9 cellular contexts compared by ENCODE assay signal in the genomic region with DNA sequence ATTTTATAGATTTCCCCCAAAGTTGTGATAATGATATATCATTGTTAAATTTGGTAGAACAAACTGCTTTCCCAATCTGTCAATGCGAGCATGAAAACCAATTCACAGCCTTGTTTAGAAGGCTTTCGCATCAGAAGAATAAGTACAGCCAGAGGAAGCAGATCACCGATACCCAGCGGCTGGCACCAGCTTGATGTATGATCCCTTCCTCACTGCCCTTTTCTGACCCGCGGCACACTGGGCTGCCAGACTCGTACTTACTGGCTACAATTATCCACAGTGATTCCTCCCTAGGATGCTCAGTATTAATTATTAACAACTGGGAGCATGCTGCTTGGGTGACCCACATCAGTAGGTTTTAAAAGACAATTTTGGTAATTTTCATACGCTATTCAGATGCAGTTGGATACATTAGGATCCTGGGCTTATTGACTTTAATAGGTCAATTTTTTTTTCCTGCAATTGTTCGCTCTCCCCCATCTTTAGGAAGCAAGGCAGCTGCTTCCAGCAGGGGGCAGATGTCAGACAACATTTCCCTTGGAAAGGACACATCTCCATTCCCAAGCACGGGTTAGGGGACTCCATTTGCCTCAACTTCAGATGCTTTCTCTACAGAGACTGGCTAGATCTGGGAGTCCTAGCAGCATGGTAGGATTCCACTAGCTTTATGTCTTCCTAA.
DNase-seq lines count a peak whose midpoint lies in the region; ATAC-seq and TF ChIP-seq lines count a peak whose summit lies in the region.
"Had no signal": no experiment of that assay in that cellular context is flagged by ENCODE, and none has a peak within 500 bp of the region (broad histone marks: within the 10 kb centered on the region; RNA-seq: fewer than 3 reads in every experiment).

No MANE protein-coding gene starts in this region.

- H3K4me1 Mint-ChIP-seq in activated naive CD4-positive, alpha-beta T cell treated with anti-CD3 and anti-CD28 coated beads for 36 hours (ENCODE audit: low read depth): no peaks in the 10 kb centered on the region

- DNase-seq in activated naive CD4-positive, alpha-beta T cell treated with anti-CD3 and anti-CD28 coated beads for 36 hours: peak; percentile 8
- no peak for DNase-seq in activated naive CD4-positive, alpha-beta T cell (lab: John Stamatoyannopoulos, UW)
- DNase-seq in PC-3 (peak; percentile 43), head of caudate nucleus (peak in 41 of 42 donors; percentile 36 to 87 (median 67)), tibial artery (peak in 1 of 2 donors; percentile 24), amniotic stem cell (lab: John Stamatoyannopoulos, UW) (no peak)
- DNase-seq: cortex of kidney had no signal

- no peaks in the 10 kb centered on the region for H3K79me2 ChIP-seq in PC-3 (ENCODE audit: low read length)

- TF ChIP-seq CTCF in PC-3 (conservative IDR thresholded peaks at IDR 0.05; ENCODE audit: low read depth, low read length): peak; percentile 56
- TF ChIP-seq CTCF in tibial artery (IDR thresholded peaks at IDR 0.05): peak; percentile 23 to 36

- H3K9me2 ChIP-seq in PC-3 (replicated peaks; ENCODE audit: low read length): no peaks in the 10 kb centered on the region

- H3K36me3 ChIP-seq in PC-3 (ENCODE audit: low read depth, low read length): no peaks in the 10 kb centered on the region
- H3K36me3 ChIP-seq in tibial artery: no peaks in the 10 kb centered on the region

- H4K20me1 ChIP-seq in PC-3 (ENCODE audit: low read length): no peaks in the 10 kb centered on the region

- no peaks in the 10 kb centered on the region for H3K9me3 ChIP-seq in PC-3 (ENCODE audit: low read length)
- no peaks in the 10 kb centered on the region for H3K9me3 ChIP-seq in tibial artery

- intact Hi-C loops in activated naive CD4-positive, alpha-beta T cell treated with anti-CD3 and anti-CD28 coated beads for 36 hours (cut with micrococcal nuclease): no loop called here
- intact Hi-C loops in PC-3 (cut with micrococcal nuclease) (no loop called here), head of caudate nucleus (cut with DNase I) (loop anchor here (10.0 kb wide), 1 partner anchor 131 kb away; no protein-coding TSS in a partner anchor), tibial artery (cut with DNase I; ENCODE audit: low total_unique reads) (no loop called here)

- no peak overlapping the region for H3K9ac ChIP-seq in PC-3 (ENCODE audit: low read length)

- H3K27ac ChIP-seq in PC-3 (ENCODE audit: low read length) (no peak overlapping the region), tibial artery (no peak overlapping the region)

- ATAC-seq in PC-3: no peak
- ATAC-seq in GM18909 (IDR thresholded peaks at IDR 0.05; ENCODE audit: poor library complexity, unreplicated experiment): no peak
- ATAC-seq in GM19324 (IDR thresholded peaks at IDR 0.05; ENCODE audit: low FRiP score, unreplicated experiment): no peak

- H2AFZ ChIP-seq in PC-3 (ENCODE audit: low read length): no peak overlapping the region

- H3K36me3 Mint-ChIP-seq in activated naive CD4-positive, alpha-beta T cell treated with anti-CD3 and anti-CD28 coated beads for 36 hours (ENCODE audit: low read depth): no peaks in the 10 kb centered on the region

- no peak overlapping the region for H3K4me3 ChIP-seq in PC-3 (ENCODE audit: low read length)
- no peak overlapping the region for H3K4me3 ChIP-seq in tibial artery

- peaks cover 3% of the 10 kb centered on the region for H3K27me3 Mint-ChIP-seq in activated naive CD4-positive, alpha-beta T cell treated with anti-CD3 and anti-CD28 coated beads for 36 hours (ENCODE audit: low read depth)

- CTCF ChIA-PET in activated naive CD4-positive, alpha-beta T cell treated with anti-CD3 and anti-CD28 coated beads for 36 hours (lab: Charles Lee): no interaction called here
- CTCF ChIA-PET in PC-3 (lab: Charles Lee): no interaction called here

- H3K4me1 ChIP-seq in PC-3 (ENCODE audit: insufficient read depth, low read length) (no peaks in the 10 kb centered on the region), tibial artery (peaks cover 0 to 28% (median 11%) of the 10 kb centered on the region in 4 donors)

- H3K27ac Mint-ChIP-seq in activated naive CD4-positive, alpha-beta T cell treated with anti-CD3 and anti-CD28 coated beads for 36 hours: no peak overlapping the region

- peaks cover 1% of the 10 kb centered on the region for H3K9me3 Mint-ChIP-seq in activated naive CD4-positive, alpha-beta T cell treated with anti-CD3 and anti-CD28 coated beads for 36 hours

- H3K27me3 ChIP-seq in PC-3 (ENCODE audit: low read length) (peaks cover 26% of the 10 kb centered on the region; the same call in 1 of the 2 replicates), tibial artery (no peaks in the 10 kb centered on the region)

- H3F3A ChIP-seq in PC-3 (ENCODE audit: low read length, unreplicated experiment): no peaks in the 10 kb centered on the region

- BruUV-seq in PC-3 (replicated peaks; lab: Mats Ljungman, UMichigan): no TSS peak

- POLR2A ChIA-PET in PC-3 (lab: Charles Lee; ENCODE audit: unreplicated experiment): no interaction called here

- no peak overlapping the region for H3K4me3 Mint-ChIP-seq in activated naive CD4-positive, alpha-beta T cell treated with anti-CD3 and anti-CD28 coated beads for 36 hours

- H3K4me2 ChIP-seq in PC-3 (ENCODE audit: low read length): no peak overlapping the region

Comparison
In these comparisons a context has a peak if more than half of its experiments do, and no peak if none do; other contexts are left out.
1. DNase-seq: peak in activated naive CD4-positive, alpha-beta T cell treated with anti-CD3 and anti-CD28 coated beads for 36 hours (single experiment), PC-3 (single experiment) and head of caudate nucleus (41 of 42); none in activated naive CD4-positive, alpha-beta T cell (0 of 4) and amniotic stem cell (single experiment).